ENCODE assay signal across 1 cellular context in the genomic region with DNA sequence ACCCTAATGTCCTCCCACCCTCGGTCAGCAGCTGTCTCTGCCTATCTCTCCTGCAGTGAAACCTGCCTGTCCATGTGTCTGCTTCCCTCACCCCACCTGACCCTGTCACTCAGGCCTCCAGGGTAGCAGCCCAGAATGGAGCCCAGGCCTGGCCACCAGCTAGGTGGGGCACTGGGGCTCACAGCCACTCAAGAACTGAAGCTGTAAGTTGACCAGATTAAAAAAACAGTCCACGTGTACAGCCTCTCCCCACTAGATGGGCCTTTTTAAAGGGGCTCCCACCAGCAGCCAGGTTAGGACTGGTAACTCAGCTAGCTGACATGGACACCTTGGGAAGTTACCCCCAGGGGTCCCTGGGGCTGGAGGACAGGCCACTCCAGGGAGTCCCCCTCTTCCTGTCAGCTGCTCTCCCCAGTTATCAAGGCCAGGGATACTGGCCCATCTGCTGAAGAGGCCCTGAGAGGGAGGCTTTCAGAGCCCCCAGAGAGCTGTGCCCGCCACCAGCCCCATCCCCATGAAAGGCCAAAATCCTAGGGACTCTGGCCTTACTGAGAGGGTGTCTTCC.
TF ChIP-seq lines count a peak whose summit lies in the region.

No MANE protein-coding gene starts in this region.

TF ChIP-seq in HepG2, 621 proteins besides CTCF, POLR2A, EP300 and RAD21:
- no peak for TF ChIP-seq AGO2 (optimal IDR thresholded peaks at IDR 0.05; ENCODE audit: low read depth, low read length)
- no peak for TF ChIP-seq ARNTL (CRISPR knock-in tag; IDR thresholded peaks at IDR 0.05)
- TF ChIP-seq ISL2 (CRISPR knock-in tag; IDR thresholded peaks at IDR 0.05), result no peak
- TF ChIP-seq PHB2 (IDR thresholded peaks at IDR 0.05; ENCODE audit: partially characterized antibody), result no peak
- no peak for TF ChIP-seq RXRB (CRISPR knock-in tag; IDR thresholded peaks at IDR 0.05; ENCODE audit: borderline replicate concordance)
- TF ChIP-seq MEIS2 (CRISPR knock-in tag; IDR thresholded peaks at IDR 0.05), result no peak
- no peak for TF ChIP-seq ZC3H13 (CRISPR knock-in tag; IDR thresholded peaks at IDR 0.05)
- TF ChIP-seq ZNF101 (CRISPR knock-in tag; IDR thresholded peaks at IDR 0.05; ENCODE audit: borderline replicate concordance, low read depth), result no peak
TF ChIP-seq in HepG2: peak in this region for 0.
